Comparison of ENCODE assay signal across 15 cellular contexts in the genomic region with DNA sequence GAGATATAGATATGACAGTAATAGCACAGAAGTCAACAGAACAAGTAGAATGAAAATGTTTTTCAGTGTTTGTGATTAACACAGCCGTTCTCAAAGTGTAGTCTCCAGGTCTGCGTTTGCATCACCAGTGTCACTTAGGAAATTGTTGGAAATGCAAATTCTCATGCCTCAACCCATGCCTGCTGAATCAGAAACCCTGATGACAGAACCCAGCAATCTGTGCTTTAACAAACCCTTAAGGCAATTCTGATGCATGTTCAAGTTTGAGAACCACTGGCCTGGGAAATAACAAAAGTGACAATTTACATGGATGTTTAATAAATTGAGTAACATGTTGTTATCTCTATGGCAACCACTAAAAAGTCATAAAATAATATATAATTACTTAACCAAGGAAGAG.
A peak's percentile ranks its signal among the peaks of the same experiment; 100 is the strongest.
DNase-seq lines count a peak whose midpoint lies in the region; ATAC-seq, FAIRE-seq and TF ChIP-seq lines count a peak whose summit lies in the region.
"Had no signal": no experiment of that assay in that cellular context is flagged by ENCODE, and none has a peak within 500 bp of the region (broad histone marks: within the 10 kb centered on the region; RNA-seq: fewer than 3 reads in every experiment).

No MANE protein-coding gene starts in this region.

- CTCF ChIA-PET in SK-N-SH (lab: Yijun Ruan, JAX): no interaction called here

- no peak overlapping the region for H3K27ac ChIP-seq in SK-N-SH (ENCODE audit: low read depth in 2 of 2, low read length in 1 of 2)
- H3K27ac ChIP-seq in keratinocyte (ENCODE audit: control insufficient read depth, insufficient read depth, low read length): no peak overlapping the region
- H3K27ac ChIP-seq: 22Rv1 had no signal

- H3K27me3 Mint-ChIP-seq in effector memory CD8-positive, alpha-beta T cell: peaks cover 47 to 51% of the 10 kb centered on the region in 2 donors

- TF ChIP-seq EP300 in SK-N-SH (IDR thresholded peaks at IDR 0.05; ENCODE audit: borderline replicate concordance in 1 of 2, low read depth in 1 of 2, low read length in 1 of 2): no peak

- TF ChIP-seq RAD21 in SK-N-SH (IDR thresholded peaks at IDR 0.05; ENCODE audit: low read length): no peak

- no peaks in the 10 kb centered on the region for H3K9me1 ChIP-seq in keratinocyte (ENCODE audit: control insufficient read depth, extremely low read depth, insufficient read depth, low read length)

- no peaks in the 10 kb centered on the region for H3K9me3 ChIP-seq in SK-N-SH
- no peaks in the 10 kb centered on the region for H3K9me3 ChIP-seq in keratinocyte (ENCODE audit: control insufficient read depth, low read depth, low read length)
- H3K9me3 ChIP-seq: Caco-2 had no signal

- 69% methylated on average over 2 of the region's 2 CpGs for WGBS in SK-N-SH (ENCODE audit: low lambda C conversion rate)

- DNase-seq in SK-N-SH: peak; percentile 17
- DNase-seq in bronchial epithelial cell (ENCODE audit: low read depth): peak; percentile 87
- no peak for DNase-seq in keratinocyte (ENCODE audit: low read depth, low spot score)
- no peak for DNase-seq in effector memory CD8-positive, alpha-beta T cell
- no peak for DNase-seq in NCI-H2196 treated with DMSO at 0.1 percent for 48 hours (lab: John Stamatoyannopoulos, UW; ENCODE audit: unreplicated experiment)
- no peak for DNase-seq in foreskin melanocyte
- DNase-seq: Caco-2; CD8-positive, alpha-beta T cell; DMS53 had no signal

- H3K9me2 ChIP-seq in SK-N-SH: no peaks in the 10 kb centered on the region

- H3K36me3 ChIP-seq in SK-N-SH (replicated peaks in 1 of 2; ENCODE audit: control insufficient read depth in 1 of 2, insufficient read depth in 2 of 2, low read length in 1 of 2) (no peaks in the 10 kb centered on the region), bronchial epithelial cell (ENCODE audit: control insufficient read depth, insufficient read depth, low read length) (no peaks in the 10 kb centered on the region), keratinocyte (ENCODE audit: control insufficient read depth in 2 of 2, extremely low read depth in 1 of 2, insufficient read depth in 2 of 2, low read length in 2 of 2) (no peaks in the 10 kb centered on the region)

- H3K27me3 ChIP-seq in SK-N-SH (ENCODE audit: insufficient read depth) (peaks cover 4% of the 10 kb centered on the region; the same call in 1 of the 2 replicates), bronchial epithelial cell (ENCODE audit: control insufficient read depth, insufficient read depth, low read length) (no peaks in the 10 kb centered on the region), keratinocyte (ENCODE audit: control insufficient read depth, extremely low read depth, insufficient read depth, low read length) (no peaks in the 10 kb centered on the region)

- H3F3A ChIP-seq in SK-N-SH (replicated peaks; ENCODE audit: insufficient read depth): no peaks in the 10 kb centered on the region

- dilution Hi-C loops in keratinocyte (cut with MboI; ENCODE audit: extremely low pct_ligation_motif_present, low sequenced_read_pairs): no loop called here

- POLR2A ChIA-PET in SK-N-SH (lab: Yijun Ruan, JAX): no interaction called here

- H4K20me1 ChIP-seq in SK-N-SH (ENCODE audit: insufficient read depth) (no peaks in the 10 kb centered on the region), keratinocyte (ENCODE audit: control insufficient read depth, extremely low read depth, insufficient read depth, low read length) (no peaks in the 10 kb centered on the region)

- H3K9ac ChIP-seq in SK-N-SH (no peak overlapping the region), keratinocyte (ENCODE audit: control insufficient read depth, extremely low read depth, insufficient read depth, low read length) (no peak overlapping the region)

- H3K4me3 ChIP-seq in SK-N-SH (ENCODE audit: low read depth in 2 of 2, low read length in 1 of 2): no peak overlapping the region
- H3K4me3 ChIP-seq in bronchial epithelial cell (ENCODE audit: low read depth, low read length): no peak overlapping the region
- no peak overlapping the region for H3K4me3 ChIP-seq in keratinocyte (ENCODE audit: control insufficient read depth in 2 of 3, extremely low read depth in 1 of 3, insufficient read depth in 2 of 3, low read depth in 1 of 3, low read length in 3 of 3)

- H2AFZ ChIP-seq in SK-N-SH (ENCODE audit: low read depth): no peak overlapping the region
- no peak overlapping the region for H2AFZ ChIP-seq in keratinocyte (ENCODE audit: control insufficient read depth, low read length)

- FAIRE-seq in bronchial epithelial cell (lab: Jason Lieb, UNC) (peak; percentile 97), keratinocyte (lab: Jason Lieb, UNC) (no peak)
- FAIRE-seq: H54 had no signal

- H3K4me1 Mint-ChIP-seq in effector memory CD8-positive, alpha-beta T cell (ENCODE audit: low read depth in 2 of 2): no peaks in the 10 kb centered on the region

- no peaks in the 10 kb centered on the region for H3K36me3 Mint-ChIP-seq in effector memory CD8-positive, alpha-beta T cell (ENCODE audit: insufficient read depth)
- H3K36me3 Mint-ChIP-seq: CD14-positive monocyte; CD8-positive, alpha-beta T cell had no signal

- ATAC-seq in SK-N-SH treated with all-trans-retinoic acid at 6 μM for 48 hours (no peak), HG03135 (IDR thresholded peaks at IDR 0.05; ENCODE audit: unreplicated experiment) (no peak)
- no peak for ATAC-seq in effector memory CD8-positive, alpha-beta T cell (replicated peaks)
- ATAC-seq: CD8-positive, alpha-beta T cell; HCT116 had no signal

- H3K27ac Mint-ChIP-seq in effector memory CD8-positive, alpha-beta T cell: no peak overlapping the region
- H3K27ac Mint-ChIP-seq: CD14-positive monocyte; CD8-positive, alpha-beta T cell had no signal

- H3K4me3 Mint-ChIP-seq in effector memory CD8-positive, alpha-beta T cell: no peak overlapping the region
- H3K4me3 Mint-ChIP-seq: CD8-positive, alpha-beta T cell had no signal

- no peaks in the 10 kb centered on the region for H3K9me3 Mint-ChIP-seq in effector memory CD8-positive, alpha-beta T cell
- H3K9me3 Mint-ChIP-seq: CD14-positive monocyte; CD8-positive, alpha-beta T cell had no signal

- no peak for TF ChIP-seq CTCF in SK-N-SH (IDR thresholded peaks at IDR 0.05)
- TF ChIP-seq CTCF in bronchial epithelial cell (IDR thresholded peaks at IDR 0.05; ENCODE audit: insufficient read depth, low read length, severe bottlenecking): no peak
- no peak for TF ChIP-seq CTCF in keratinocyte (optimal IDR thresholded peaks at IDR 0.05 in 1 of 3, IDR thresholded peaks at IDR 0.05 in 1 of 3, conservative IDR thresholded peaks at IDR 0.05 in 1 of 3; ENCODE audit: extremely low read depth in 1 of 3, insufficient read depth in 2 of 3, low read length in 3 of 3)

- no peaks in the 10 kb centered on the region for H3K79me2 ChIP-seq in SK-N-SH (ENCODE audit: insufficient read depth)
- H3K79me2 ChIP-seq in keratinocyte (ENCODE audit: control insufficient read depth, insufficient read depth, low read length): no peaks in the 10 kb centered on the region

- H3K4me1 ChIP-seq in SK-N-SH (ENCODE audit: control insufficient read depth in 1 of 2, insufficient read depth in 2 of 2, low read depth in 1 of 2, low read length in 1 of 2) (peaks cover 0 to 2% of the 10 kb centered on the region in 2 experiments; a peak in 1 of 4 replicates), keratinocyte (ENCODE audit: control insufficient read depth, extremely low read depth, insufficient read depth, low read length) (peaks cover 12% of the 10 kb centered on the region)
- H3K4me1 ChIP-seq: Caco-2 had no signal

- H3K4me2 ChIP-seq in SK-N-SH: no peak overlapping the region
- peak overlapping the region; percentile 43 for H3K4me2 ChIP-seq in keratinocyte (ENCODE audit: control insufficient read depth, extremely low read depth, insufficient read depth, low read depth, low read length)

TF ChIP-seq in SK-N-SH, 30 proteins besides CTCF, POLR2A, EP300 and RAD21:
- TF ChIP-seq FOSL2 (IDR thresholded peaks at IDR 0.05; ENCODE audit: borderline replicate concordance, low read depth) (no peak), RCOR1 (IDR thresholded peaks at IDR 0.05; ENCODE audit: low read length) (peak; percentile 38; the same call in 1 of the 2 replicates)

TF ChIP-seq in SK-N-SH treated with all-trans-retinoic acid at 6 μM for 48 hours, 23 proteins besides CTCF, POLR2A, EP300 and RAD21 (continues in another document):
- TF ChIP-seq RARB (CRISPR knock-in tag; IDR thresholded peaks at IDR 0.05) (no peak), ZFP3 (CRISPR knock-in tag; IDR thresholded peaks at IDR 0.05) (no peak), ZNF70 (CRISPR knock-in tag; IDR thresholded peaks at IDR 0.05) (no peak), PPARA (CRISPR knock-in tag; IDR thresholded peaks at IDR 0.05; ENCODE audit: borderline replicate concordance) (no peak), ZC3H10 (CRISPR knock-in tag; IDR thresholded peaks at IDR 0.05) (no peak)
- TF ChIP-seq, protein P1, sequence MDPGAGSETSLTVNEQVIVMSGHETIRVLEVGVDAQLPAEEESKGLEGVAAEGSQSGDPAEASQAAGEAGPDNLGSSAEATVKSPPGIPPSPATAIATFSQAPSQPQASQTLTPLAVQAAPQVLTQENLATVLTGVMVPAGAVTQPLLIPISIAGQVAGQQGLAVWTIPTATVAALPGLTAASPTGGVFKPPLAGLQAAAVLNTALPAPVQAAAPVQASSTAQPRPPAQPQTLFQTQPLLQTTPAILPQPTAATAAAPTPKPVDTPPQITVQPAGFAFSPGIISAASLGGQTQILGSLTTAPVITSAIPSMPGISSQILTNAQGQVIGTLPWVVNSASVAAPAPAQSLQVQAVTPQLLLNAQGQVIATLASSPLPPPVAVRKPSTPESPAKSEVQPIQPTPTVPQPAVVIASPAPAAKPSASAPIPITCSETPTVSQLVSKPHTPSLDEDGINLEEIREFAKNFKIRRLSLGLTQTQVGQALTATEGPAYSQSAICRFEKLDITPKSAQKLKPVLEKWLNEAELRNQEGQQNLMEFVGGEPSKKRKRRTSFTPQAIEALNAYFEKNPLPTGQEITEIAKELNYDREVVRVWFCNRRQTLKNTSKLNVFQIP (CRISPR knock-in tag; IDR thresholded peaks at IDR 0.05; ENCODE audit: borderline replicate concordance, low read depth): no peak
- TF ChIP-seq, protein P2, sequence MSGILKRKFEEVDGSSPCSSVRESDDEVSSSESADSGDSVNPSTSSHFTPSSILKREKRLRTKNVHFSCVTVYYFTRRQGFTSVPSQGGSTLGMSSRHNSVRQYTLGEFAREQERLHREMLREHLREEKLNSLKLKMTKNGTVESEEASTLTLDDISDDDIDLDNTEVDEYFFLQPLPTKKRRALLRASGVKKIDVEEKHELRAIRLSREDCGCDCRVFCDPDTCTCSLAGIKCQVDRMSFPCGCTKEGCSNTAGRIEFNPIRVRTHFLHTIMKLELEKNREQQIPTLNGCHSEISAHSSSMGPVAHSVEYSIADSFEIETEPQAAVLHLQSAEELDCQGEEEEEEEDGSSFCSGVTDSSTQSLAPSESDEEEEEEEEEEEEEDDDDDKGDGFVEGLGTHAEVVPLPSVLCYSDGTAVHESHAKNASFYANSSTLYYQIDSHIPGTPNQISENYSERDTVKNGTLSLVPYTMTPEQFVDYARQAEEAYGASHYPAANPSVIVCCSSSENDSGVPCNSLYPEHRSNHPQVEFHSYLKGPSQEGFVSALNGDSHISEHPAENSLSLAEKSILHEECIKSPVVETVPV (CRISPR knock-in tag; IDR thresholded peaks at IDR 0.05): no peak

Comparison
In these comparisons a context has a peak if more than half of its experiments do, and no peak if none do; other contexts are left out.
1. DNase-seq: peak in SK-N-SH (single experiment) and bronchial epithelial cell (single experiment); none in keratinocyte (single experiment), effector memory CD8-positive, alpha-beta T cell (0 of 3), NCI-H2196 treated with DMSO at 0.1 percent for 48 hours (single experiment) and foreskin melanocyte (single experiment).